In genomic region chr1:179591592-179592580, GRCh38 we compare ENCODE assay signal across 10 cellular contexts. TPM values are rescaled to one million over a fixed set of nuclear protein-coding genes. Genes with fewer than 3 reads are reported as not detected.
DNase-seq lines count a peak whose midpoint lies in the region; ATAC-seq and TF ChIP-seq lines count a peak whose summit lies in the region.
"Had no signal": no experiment of that assay in that cellular context is flagged by ENCODE, and none has a peak within 500 bp of the region (broad histone marks: within the 10 kb centered on the region; RNA-seq: fewer than 3 reads in every experiment).

Gene TDRD5, plus strand, starts transcription at chr1:179591832. Its CDS starts 784 bp downstream, at chr1:179592616.

- intact Hi-C loops in right cardiac atrium (cut with DNase I): no loop called here
- intact Hi-C loops in sigmoid colon (cut with DNase I): no loop called here

- no peaks in the 10 kb centered on the region for H4K20me1 ChIP-seq in GM23248 (ENCODE audit: insufficient read depth)

- H3K36me3 ChIP-seq in sigmoid colon (no peaks in the 10 kb centered on the region), GM23248 (ENCODE audit: low read depth) (no peaks in the 10 kb centered on the region)

- CTCF ChIA-PET in RWPE1 (lab: Yijun Ruan, JAX): no interaction called here

- H3F3A ChIP-seq in GM23248 (ENCODE audit: insufficient read depth): no peaks in the 10 kb centered on the region

- no peak for TF ChIP-seq POLR2A in sigmoid colon (IDR thresholded peaks at IDR 0.05)

- peak within 1 kb of the TSS; percentile 11 for H3K4me3 ChIP-seq in right cardiac atrium (ENCODE audit: low read length)
- H3K4me3 ChIP-seq in sigmoid colon: peak within 1 kb of the TSS in 3 of 4 donors; percentile 9 to 28 (median 12)
- no peak within 1 kb of the TSS for H3K4me3 ChIP-seq in GM23248

- no peaks in the 10 kb centered on the region for H3K27me3 ChIP-seq in right cardiac atrium (ENCODE audit: control insufficient read depth, insufficient read depth)
- H3K27me3 ChIP-seq in sigmoid colon: peaks cover 13 to 33% (median 16%) of the 10 kb centered on the region in 3 donors
- H3K27me3 ChIP-seq in GM23248 (replicated peaks; ENCODE audit: insufficient read depth): peaks cover 27% of the 10 kb centered on the region

- DNase-seq in GM10266 (ENCODE audit: extremely low spot score): peak; percentile 36
- DNase-seq in RWPE1 (ENCODE audit: low spot score): peak; percentile 73
- DNase-seq in right cardiac atrium: peak in 1 of 3 donors; percentile 49
- no peak for DNase-seq in sigmoid colon
- no peak for DNase-seq in T-helper 2 cell
- DNase-seq in T-helper 9 cell: no peak
- no peak for DNase-seq in GM23248
- DNase-seq: activated T-cell treated with anti-CD3 and anti-CD28 coated beads, Interleukin-2, amount 50 U/mL, for 24 hours; KG1; natural killer cell had no signal

- H3K9me3 ChIP-seq in right cardiac atrium (ENCODE audit: control insufficient read depth, low read length): no peaks in the 10 kb centered on the region
- no peaks in the 10 kb centered on the region for H3K9me3 ChIP-seq in sigmoid colon
- no peaks in the 10 kb centered on the region for H3K9me3 ChIP-seq in GM23248 (ENCODE audit: low read depth)

- peak; percentile 36 to 43 for ATAC-seq in right cardiac atrium
- ATAC-seq: natural killer cell had no signal

- TF ChIP-seq EP300 in sigmoid colon (IDR thresholded peaks at IDR 0.05): no peak

- H3K27ac ChIP-seq in RWPE1 (no peak within 1 kb of the TSS), right cardiac atrium (ENCODE audit: low read length) (no peak within 1 kb of the TSS), sigmoid colon (no peak within 1 kb of the TSS), GM23248 (no peak within 1 kb of the TSS)

- TF ChIP-seq CTCF in GM10266 (IDR thresholded peaks at IDR 0.05; ENCODE audit: control insufficient read depth, insufficient read depth, low read depth, missing control alignments) (no peak), RWPE1 (conservative IDR thresholded peaks at IDR 0.05; ENCODE audit: low read depth) (no peak), sigmoid colon (IDR thresholded peaks at IDR 0.05) (no peak)

- no peak within 1 kb of the TSS for H3K4me2 ChIP-seq in GM23248 (ENCODE audit: unreplicated experiment)

- in situ Hi-C loops in GM23248 (cut with MboI): no loop called here

- no peak within 1 kb of the TSS for H2AFZ ChIP-seq in GM23248

- no peaks in the 10 kb centered on the region for H3K9me2 ChIP-seq in GM23248 (ENCODE audit: insufficient read depth)

- H3K9ac ChIP-seq in GM23248: no peak within 1 kb of the TSS

- peaks cover 3% of the 10 kb centered on the region for H3K4me1 ChIP-seq in right cardiac atrium (ENCODE audit: control insufficient read depth, insufficient read depth, low read length)
- peaks cover 0 to 8% (median 5%) of the 10 kb centered on the region in 4 donors for H3K4me1 ChIP-seq in sigmoid colon
- H3K4me1 ChIP-seq in GM23248 (ENCODE audit: insufficient read depth): no peaks in the 10 kb centered on the region

- H3K79me2 ChIP-seq in GM23248 (ENCODE audit: insufficient read depth): no peaks in the 10 kb centered on the region

- POLR2A ChIA-PET in RWPE1 (lab: Yijun Ruan, JAX; ENCODE audit: low non-redundant PET): no interaction called here

- WGBS in right cardiac atrium: 13% methylated on average over 75 of the region's 75 CpGs
- WGBS in sigmoid colon, 2 donors: 19 to 30% methylated on average over 75 of the region's 75 CpGs
- WGBS in GM23248 (ENCODE audit: low coverage in 1 of 2, low lambda C conversion rate in 2 of 2, missing lambda C conversion rate in 2 of 2), 2 experiments: 24 to 27% methylated on average over 53 to 59 of the region's 75 CpGs

RNA-seq across cellular contexts. Expression of gene TDRD5, which starts in this region (rescaled TPM):
- total RNA-seq in right cardiac atrium: under 1 TPM in 1 of 4 donors, not detected in 3; 0.21 TPM
- 0.07 TPM for polyA plus RNA-seq in right cardiac atrium
- total RNA-seq in sigmoid colon: not detected
- under 1 TPM; 0.55 to 0.69 (median 0.60) TPM for polyA plus RNA-seq in sigmoid colon
- total RNA-seq in GM23248 (2014; rRNA removed; shearing (Covaris generic)): not detected in 2 replicates
- not detected in 2 replicates for polyA plus RNA-seq in GM23248 (2016; fragmentation: Nextera tagmentation; extraction: Ambion mirVana)
- total RNA-seq: natural killer cell had no signal

Comparison
In these comparisons a context has a peak if more than half of its experiments do, and no peak if none do; other contexts are left out.
1. Peak in ATAC-seq and H3K4me3 ChIP-seq in right cardiac atrium; RNA of the gene not detected or under 1 TPM.
2. DNase-seq: peak in GM10266 (single experiment) and RWPE1 (single experiment); none in sigmoid colon (single experiment), T-helper 2 cell (0 of 5), T-helper 9 cell (single experiment) and GM23248 (single experiment).